ENCODE assay signal across 9 cellular contexts in genomic region chr1:175338447-175339135, GRCh38.
A peak's percentile ranks its signal among the peaks of the same experiment; 100 is the strongest.
DNase-seq lines count a peak whose midpoint lies in the region; ATAC-seq and TF ChIP-seq lines count a peak whose summit lies in the region.
"Had no signal": no experiment of that assay in that cellular context is flagged by ENCODE, and none has a peak within 500 bp of the region (broad histone marks: within the 10 kb centered on the region; RNA-seq: fewer than 3 reads in every experiment).

No MANE protein-coding gene starts in this region.

- no peak overlapping the region for H3K27ac ChIP-seq in CD4-positive, CD25-positive, alpha-beta regulatory T cell (ENCODE audit: insufficient read depth, low read length, poor library complexity, severe bottlenecking)
- H3K27ac ChIP-seq in tibial nerve = no peak overlapping the region

- no peaks in the 10 kb centered on the region for H3K36me3 ChIP-seq in CD4-positive, CD25-positive, alpha-beta regulatory T cell (ENCODE audit: control insufficient read depth, insufficient read depth, low read length)
- no peaks in the 10 kb centered on the region for H3K36me3 ChIP-seq in tibial nerve

- peaks cover 20% of the 10 kb centered on the region for H3K27me3 Mint-ChIP-seq in CD4-positive, CD25-positive, alpha-beta regulatory T cell
- H3K27me3 Mint-ChIP-seq in activated CD4-positive, alpha-beta memory T cell treated with anti-CD3 and anti-CD28 coated beads for 36 hours = no peaks in the 10 kb centered on the region

- H3K4me1 ChIP-seq in CD4-positive, CD25-positive, alpha-beta regulatory T cell (ENCODE audit: control insufficient read depth, insufficient read depth, low read length, poor library complexity, severe bottlenecking) = peaks cover 3% of the 10 kb centered on the region
- no peaks in the 10 kb centered on the region for H3K4me1 ChIP-seq in tibial nerve

- DNase-seq in CD4-positive, CD25-positive, alpha-beta regulatory T cell = peak; percentile 16 to 63 (median 41)
- DNase-seq in LNCaP clone FGC (ENCODE audit: low read depth) (no peak), fibroblast of the aortic adventitia (ENCODE audit: low read depth) (no peak), tibial nerve (ENCODE audit: low spot score in 2 of 2) (no peak)
- peak; percentile 73 for DNase-seq in activated CD4-positive, alpha-beta memory T cell treated with anti-CD3 and anti-CD28 coated beads for 36 hours
- DNase-seq in stimulated activated CD4-positive, alpha-beta T cell treated with anti-CD3 and anti-CD28 coated beads, Interleukin-4, amount 100 ng/mL, for 48 hours (ENCODE audit: low read depth in 2 of 2) = peak; percentile 52 to 63

- CTCF ChIA-PET in activated CD4-positive, alpha-beta memory T cell treated with anti-CD3 and anti-CD28 coated beads for 36 hours (lab: Charles Lee) = interaction anchor here (0.5 to 7.9 kb wide), 15 partner anchors 8 to 683 kb away, joined by 3 to 60 read pairs (median 4); no protein-coding TSS in a partner anchor

- H3K27ac Mint-ChIP-seq in CD4-positive, CD25-positive, alpha-beta regulatory T cell = no peak overlapping the region
- H3K27ac Mint-ChIP-seq in activated CD4-positive, alpha-beta memory T cell treated with anti-CD3 and anti-CD28 coated beads for 36 hours = no peak overlapping the region

- no peak for TF ChIP-seq EP300 in tibial nerve (IDR thresholded peaks at IDR 0.05)

- H3K4me1 Mint-ChIP-seq in CD4-positive, CD25-positive, alpha-beta regulatory T cell = peaks cover 0 to 3% (median 1%) of the 10 kb centered on the region in 4 donors
- no peaks in the 10 kb centered on the region for H3K4me1 Mint-ChIP-seq in activated CD4-positive, alpha-beta memory T cell treated with anti-CD3 and anti-CD28 coated beads for 36 hours (ENCODE audit: low read depth)

- H3K27me3 ChIP-seq in CD4-positive, CD25-positive, alpha-beta regulatory T cell (ENCODE audit: control insufficient read depth, insufficient read depth, low read length) = peaks cover 12% of the 10 kb centered on the region
- H3K27me3 ChIP-seq in tibial nerve = peaks cover 0 to 3% of the 10 kb centered on the region in 2 donors

- no peak overlapping the region for H3K4me3 Mint-ChIP-seq in CD4-positive, CD25-positive, alpha-beta regulatory T cell
- H3K4me3 Mint-ChIP-seq in activated CD4-positive, alpha-beta memory T cell treated with anti-CD3 and anti-CD28 coated beads for 36 hours = no peak overlapping the region

- POLR2A ChIA-PET in activated CD4-positive, alpha-beta memory T cell treated with anti-CD3 and anti-CD28 coated beads for 36 hours (lab: Charles Lee) = interaction anchor here (0.8 kb wide), 1 partner anchor 315 kb away, joined by 3 read pairs; no protein-coding TSS in a partner anchor

- no peaks in the 10 kb centered on the region for H3K36me3 Mint-ChIP-seq in CD4-positive, CD25-positive, alpha-beta regulatory T cell
- H3K36me3 Mint-ChIP-seq in activated CD4-positive, alpha-beta memory T cell treated with anti-CD3 and anti-CD28 coated beads for 36 hours = no peaks in the 10 kb centered on the region

- 35 to 45% methylated on average over 8 to 12 of the region's 12 CpGs for WGBS in tibial nerve, 2 donors

- peak; percentile 39; the same call in 1 of the 2 replicates for TF ChIP-seq CTCF in LNCaP clone FGC (IDR thresholded peaks at IDR 0.05; ENCODE audit: control insufficient read depth, extremely low read depth, insufficient read depth)
- peak; percentile 30 for TF ChIP-seq CTCF in fibroblast of the aortic adventitia (IDR thresholded peaks at IDR 0.05; ENCODE audit: insufficient read depth, low read length)
- peak in 2 of 5 experiments; percentile 19 to 20 for TF ChIP-seq CTCF in tibial nerve (IDR thresholded peaks at IDR 0.05)

- no peaks in the 10 kb centered on the region for H3K9me3 Mint-ChIP-seq in CD4-positive, CD25-positive, alpha-beta regulatory T cell
- H3K9me3 Mint-ChIP-seq in activated CD4-positive, alpha-beta memory T cell treated with anti-CD3 and anti-CD28 coated beads for 36 hours = no peaks in the 10 kb centered on the region

- TF ChIP-seq POLR2A in tibial nerve (IDR thresholded peaks at IDR 0.05) = no peak

- peak; percentile 82 to 86 for ATAC-seq in CD4-positive, CD25-positive, alpha-beta regulatory T cell (ENCODE audit: low read depth in 2 of 2)
- ATAC-seq in GM19468 (IDR thresholded peaks at IDR 0.05; ENCODE audit: extremely low read depth, unreplicated experiment) (peak; percentile 64), GM21447 (IDR thresholded peaks at IDR 0.05; ENCODE audit: unreplicated experiment) (no peak)
- ATAC-seq: left colon had no signal

- no peaks in the 10 kb centered on the region for H3K9me3 ChIP-seq in CD4-positive, CD25-positive, alpha-beta regulatory T cell (ENCODE audit: control insufficient read depth in 2 of 2, low read length in 2 of 2)
- H3K9me3 ChIP-seq in tibial nerve = no peaks in the 10 kb centered on the region

- no peak overlapping the region for H3K4me3 ChIP-seq in CD4-positive, CD25-positive, alpha-beta regulatory T cell (ENCODE audit: low read depth, low read length)
- H3K4me3 ChIP-seq in LNCaP clone FGC (ENCODE audit: low read depth, low read length) (no peak overlapping the region), fibroblast of the aortic adventitia (ENCODE audit: low read depth, low read length) (no peak overlapping the region), tibial nerve (no peak overlapping the region)

- intact Hi-C loops in activated CD4-positive, alpha-beta memory T cell treated with anti-CD3 and anti-CD28 coated beads for 36 hours (cut with micrococcal nuclease) = no loop called here

Comparison
In these comparisons a context has a peak if more than half of its experiments do, and no peak if none do; other contexts are left out.
1. DNase-seq: peak in CD4-positive, CD25-positive, alpha-beta regulatory T cell (3 of 3), activated CD4-positive, alpha-beta memory T cell treated with anti-CD3 and anti-CD28 coated beads for 36 hours (single experiment) and stimulated activated CD4-positive, alpha-beta T cell treated with anti-CD3 and anti-CD28 coated beads, Interleukin-4, amount 100 ng/mL, for 48 hours (2 of 2); none in LNCaP clone FGC (single experiment), fibroblast of the aortic adventitia (single experiment) and tibial nerve (0 of 2).